Comparison of ENCODE assay signal across 8 cellular contexts in genomic region chr4:105894570-105895323, GRCh38. TPM values are rescaled to one million over a fixed set of nuclear protein-coding genes. Genes with fewer than 3 reads are reported as not detected.
DNase-seq lines count a peak whose midpoint lies in the region; ATAC-seq lines count a peak whose summit lies in the region.

No MANE protein-coding gene starts in this region.

- in situ Hi-C loops in G401 (cut with HindIII; ENCODE audit: low sequenced_read_pairs) = no loop called here

- DNase-seq in NCI-H526 (lab: John Stamatoyannopoulos, UW) (peak; percentile 29 to 70), germinal center (ENCODE audit: low spot score) (peak; percentile 10), renal cortical epithelial cell (ENCODE audit: low read depth) (peak; percentile 22), SIG-M5 treated with dmso at 0.1 percent for 504 hours (lab: John Stamatoyannopoulos, UW; ENCODE audit: unreplicated experiment) (no peak), HUDEP-2 (lab: John Stamatoyannopoulos, UW; ENCODE audit: unreplicated experiment in 76 of 76) (no peak), G401 (ENCODE audit: low spot score) (no peak)

- peak; percentile 29 for ATAC-seq in GM18499 (IDR thresholded peaks at IDR 0.05; ENCODE audit: insufficient read depth, unreplicated experiment)
- peak; percentile 39 for ATAC-seq in HG02642 (IDR thresholded peaks at IDR 0.05; ENCODE audit: poor library complexity, unreplicated experiment)

RNA-seq across cellular contexts. Expression of gene NPNT, which starts 0.5 kb away (rescaled TPM):
- 10.3 and 47.2 TPM in 2 replicates for total RNA-seq in renal cortical epithelial cell
- total RNA-seq in G401 (2014; rRNA removed; shearing (Covaris generic)) = not detected in 2 replicates

Comparison
In these comparisons a context has a peak if more than half of its experiments do, and no peak if none do; other contexts are left out.
1. DNase-seq: peak in NCI-H526 (2 of 2), germinal center (single experiment) and renal cortical epithelial cell (single experiment); none in SIG-M5 treated with dmso at 0.1 percent for 504 hours (single experiment), HUDEP-2 (0 of 76) and G401 (single experiment).
2. RNA of gene NPNT, which starts 0.5 kb away (total RNA-seq): 10.3 to 47.2 TPM in renal cortical epithelial cell; not detected in G401; every median in the first group is over 10 times any median in the second.